Comparison of ENCODE assay signal across 9 cellular contexts in genomic region chr5:93620487-93621339, GRCh38. TPM values are rescaled to one million over a fixed set of nuclear protein-coding genes. Genes with fewer than 3 reads are reported as not detected.
DNase-seq lines count a peak whose midpoint lies in the region; ATAC-seq and TF ChIP-seq lines count a peak whose summit lies in the region.
"Had no signal": no experiment of that assay in that cellular context is flagged by ENCODE, and none has a peak within 500 bp of the region (broad histone marks: within the 10 kb centered on the region; RNA-seq: fewer than 3 reads in every experiment).

No MANE protein-coding gene starts in this region.

- H3K27me3 ChIP-seq in esophagus muscularis mucosa, result no peaks in the 10 kb centered on the region
- no peaks in the 10 kb centered on the region for H3K27me3 ChIP-seq in muscle layer of duodenum (ENCODE audit: low read depth, low read length)

- peak overlapping the region; percentile 84 for H3K4me3 Mint-ChIP-seq in activated T-cell treated with anti-CD3 and anti-CD28 coated beads, Interleukin-2, amount 50 U/mL, for 24 hours

- no peaks in the 10 kb centered on the region for H3K9me3 Mint-ChIP-seq in activated T-cell treated with anti-CD3 and anti-CD28 coated beads, Interleukin-2, amount 50 U/mL, for 24 hours

- peaks cover 31% of the 10 kb centered on the region for H3K4me1 Mint-ChIP-seq in activated T-cell treated with anti-CD3 and anti-CD28 coated beads, Interleukin-2, amount 50 U/mL, for 24 hours (ENCODE audit: low read depth)

- peak; percentile 99 for ATAC-seq in GM21390 (IDR thresholded peaks at IDR 0.05; ENCODE audit: unreplicated experiment)

- H3K9me3 ChIP-seq in esophagus muscularis mucosa, result no peaks in the 10 kb centered on the region
- no peaks in the 10 kb centered on the region for H3K9me3 ChIP-seq in muscle layer of duodenum (ENCODE audit: control insufficient read depth in 1 of 2, low read length in 2 of 2)

- H3K36me3 ChIP-seq in esophagus muscularis mucosa (no peaks in the 10 kb centered on the region), muscle layer of duodenum (ENCODE audit: control insufficient read depth in 1 of 2, insufficient read depth in 2 of 2, low read length in 2 of 2) (no peaks in the 10 kb centered on the region)

- peak overlapping the region; percentile 74 for H3K27ac Mint-ChIP-seq in activated T-cell treated with anti-CD3 and anti-CD28 coated beads, Interleukin-2, amount 50 U/mL, for 24 hours

- H3K27ac ChIP-seq in esophagus muscularis mucosa (replicated peaks in 1 of 4) (peak overlapping the region; percentile 85 to 90 (median 86)), muscle layer of duodenum (ENCODE audit: low read length) (no peak overlapping the region), temporal lobe (ENCODE audit: low read depth, low read length) (peak overlapping the region; percentile 86)
- H3K27ac ChIP-seq: epithelial cell of prostate had no signal

- WGBS in esophagus muscularis mucosa, result under 1% methylated on average over 36 of the region's 76 CpGs

- TF ChIP-seq POLR2A in esophagus muscularis mucosa (IDR thresholded peaks at IDR 0.05; ENCODE audit: low read depth), result no peak

- H3K27me3 Mint-ChIP-seq in activated T-cell treated with anti-CD3 and anti-CD28 coated beads, Interleukin-2, amount 50 U/mL, for 24 hours, result peaks cover 31% of the 10 kb centered on the region

- no peak for TF ChIP-seq EP300 in esophagus muscularis mucosa (IDR thresholded peaks at IDR 0.05)

- DNase-seq in DMS 273 treated with DMSO at 0.1 percent for 48 hours (lab: John Stamatoyannopoulos, UW), result peak; percentile 43
- peak; percentile 49 for DNase-seq in HPDE6-E6E7 (ENCODE audit: extremely low spot score)
- peak; percentile 68 to 79 for DNase-seq in NOMO-1 (lab: John Stamatoyannopoulos, UW; ENCODE audit: unreplicated experiment in 2 of 2)
- DNase-seq in activated T-cell treated with anti-CD3 and anti-CD28 coated beads, Interleukin-2, amount 50 U/mL, for 24 hours, result peak; percentile 68
- DNase-seq in esophagus muscularis mucosa (ENCODE audit: extremely low spot score), result no peak

- TF ChIP-seq CTCF in esophagus muscularis mucosa (IDR thresholded peaks at IDR 0.05), result peak in 2 of 3 experiments; percentile 20 to 25

- peaks cover 9 to 18% (median 15%) of the 10 kb centered on the region in 4 donors for H3K4me1 ChIP-seq in esophagus muscularis mucosa
- H3K4me1 ChIP-seq in muscle layer of duodenum (ENCODE audit: control insufficient read depth in 1 of 2, insufficient read depth in 2 of 2, low read length in 2 of 2), result peaks cover 0 to 10% of the 10 kb centered on the region in 2 donors

- H3K4me3 ChIP-seq in esophagus muscularis mucosa (peak overlapping the region; percentile 66 to 80 (median 70)), muscle layer of duodenum (ENCODE audit: low read depth in 1 of 2, low read length in 2 of 2) (peak overlapping the region; percentile 72 to 76)

- peaks cover 3% of the 10 kb centered on the region for H3K36me3 Mint-ChIP-seq in activated T-cell treated with anti-CD3 and anti-CD28 coated beads, Interleukin-2, amount 50 U/mL, for 24 hours (ENCODE audit: low read depth)

- intact Hi-C loops in esophagus muscularis mucosa (cut with DNase I), result loop anchor here (2.0 kb wide), 1 partner anchor 38 kb away; the partner anchor contains the start of gene NR2F1

RNA-seq across cellular contexts. Expression of gene NR2F1, which starts 37.7 kb away (rescaled TPM):
- total RNA-seq in esophagus muscularis mucosa (10 to 100 TPM; 17.4 to 43.8 (median 40.6) TPM), temporal lobe (36.1 TPM)

RNA-seq across cellular contexts. Expression of gene NR2F1-AS1, which starts 39.7 kb away (rescaled TPM):
- total RNA-seq in esophagus muscularis mucosa (10 to 100 TPM in 1 of 4 donors, 1 to 10 TPM in 3; 8.6 to 22.8 (median 9.5) TPM), temporal lobe (50.4 TPM)
